Comparison of ENCODE assay signal across 18 cellular contexts in the genomic region with DNA sequence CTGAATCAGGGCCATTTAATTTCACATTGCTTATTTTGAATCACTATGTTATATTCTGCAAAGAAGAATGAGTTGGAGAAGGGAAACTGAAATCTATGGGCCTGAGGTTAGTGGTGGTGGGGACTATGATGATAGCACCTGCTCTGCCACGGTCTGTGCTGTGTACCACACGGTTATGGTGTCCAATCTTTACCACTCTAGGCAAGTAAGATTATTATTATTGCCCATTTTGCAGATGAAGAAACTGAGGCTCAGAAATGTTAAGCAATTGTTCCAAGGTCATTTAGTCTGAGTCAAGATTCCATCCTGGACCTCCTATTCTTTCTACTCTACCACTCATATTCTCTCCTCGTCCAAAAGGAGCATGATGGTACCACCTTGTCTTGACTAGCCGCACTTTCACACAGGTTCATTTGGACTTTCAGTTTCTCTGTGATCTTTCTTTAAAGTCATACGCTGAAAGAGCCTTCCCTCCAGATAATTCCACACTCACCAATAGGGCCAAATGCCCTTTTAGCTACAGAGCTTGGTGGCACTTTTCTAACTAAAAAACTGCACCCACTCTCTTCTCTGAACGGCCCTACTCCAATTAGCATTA. TPM values are rescaled to one million over a fixed set of nuclear protein-coding genes. Genes with fewer than 3 reads are reported as not detected.
A peak's percentile ranks its signal among the peaks of the same experiment; 100 is the strongest.
DNase-seq lines count a peak whose midpoint lies in the region; ATAC-seq, FAIRE-seq and TF ChIP-seq lines count a peak whose summit lies in the region.
"Had no signal": no experiment of that assay in that cellular context is flagged by ENCODE, and none has a peak within 500 bp of the region (broad histone marks: within the 10 kb centered on the region; RNA-seq: fewer than 3 reads in every experiment).

No MANE protein-coding gene starts in this region.

- H2AFZ ChIP-seq in MM.1S (ENCODE audit: low read length): no peak overlapping the region
- H2AFZ ChIP-seq: neural progenitor cell had no signal

- peaks cover 22% of the 10 kb centered on the region for H3K4me1 ChIP-seq in MM.1S (ENCODE audit: low read length)
- H3K4me1 ChIP-seq: HAP-1 had no signal

- no peaks in the 10 kb centered on the region for H3K9me2 ChIP-seq in MM.1S (replicated peaks; ENCODE audit: insufficient read depth, low read length)

- H3K27me3 ChIP-seq in MM.1S (replicated peaks; ENCODE audit: insufficient read depth, low read length): no peaks in the 10 kb centered on the region
- H3K27me3 ChIP-seq: esophagus squamous epithelium, neural progenitor cell had no signal

- H3K27ac ChIP-seq in MM.1S (ENCODE audit: low read length): no peak overlapping the region
- H3K27ac ChIP-seq: neural progenitor cell had no signal

- peak overlapping the region; percentile 87 to 99 for H3K27ac Mint-ChIP-seq in effector memory CD8-positive, alpha-beta T cell
- H3K27ac Mint-ChIP-seq: dendritic cell treated with granulocyte-macrophage colony-stimulating factor and Interleukin-4, amounts not matched to agents 40 ng/mL and 50 ng/mL, for 4 days; neural progenitor cell had no signal

- peaks cover 70 to 90% of the 10 kb centered on the region in 2 donors for H3K4me1 Mint-ChIP-seq in effector memory CD8-positive, alpha-beta T cell (ENCODE audit: low read depth in 2 of 2)

- no peaks in the 10 kb centered on the region for H4K20me1 ChIP-seq in MM.1S (ENCODE audit: insufficient read depth, low read length)

- H3K9me3 Mint-ChIP-seq in effector memory CD8-positive, alpha-beta T cell: no peaks in the 10 kb centered on the region

- no peaks in the 10 kb centered on the region for H3K79me2 ChIP-seq in MM.1S (ENCODE audit: low read length)

- FAIRE-seq in GM12891 (lab: Jason Lieb, UNC): peak; percentile 66
- FAIRE-seq: HTR-8/SVneo had no signal

- H3K4me3 Mint-ChIP-seq in effector memory CD8-positive, alpha-beta T cell: peak overlapping the region; percentile 67 to 74
- H3K4me3 Mint-ChIP-seq: dendritic cell treated with granulocyte-macrophage colony-stimulating factor and Interleukin-4, amounts not matched to agents 40 ng/mL and 50 ng/mL, for 4 days; neural progenitor cell had no signal

- 0 out of 2 replicates have a peak, but pooled peaks cover 6% of the 10 kb centered on the region for H3F3A ChIP-seq in MM.1S (ENCODE audit: insufficient read depth, low read length)

- ATAC-seq in effector memory CD8-positive, alpha-beta T cell (replicated peaks): peak; percentile 8
- ATAC-seq: SK-N-SH treated with all-trans-retinoic acid at 6 μM for 48 hours had no signal

- DNase-seq in GM12891 (ENCODE audit: insufficient read length, low spot score) (no peak), MM.1S (peak; percentile 25), NCI-H146 (lab: John Stamatoyannopoulos, UW) (no peak), SIG-M5 (lab: John Stamatoyannopoulos, UW) (no peak), HuH-7 (ENCODE audit: low spot score) (no peak)
- DNase-seq in effector memory CD8-positive, alpha-beta T cell: no peak
- DNase-seq: anterior cingulate cortex, DND-41, esophagus squamous epithelium, NCI-H1048, NCI-H345 had no signal

- peaks cover 18% of the 10 kb centered on the region for H3K36me3 Mint-ChIP-seq in effector memory CD8-positive, alpha-beta T cell (ENCODE audit: insufficient read depth)
- H3K36me3 Mint-ChIP-seq: neural progenitor cell had no signal

- no peak overlapping the region for H3K4me2 ChIP-seq in MM.1S (ENCODE audit: low read depth, low read length)
- H3K4me2 ChIP-seq: neural progenitor cell had no signal

- no peak overlapping the region for H3K9ac ChIP-seq in MM.1S (ENCODE audit: low read length)
- H3K9ac ChIP-seq: neural progenitor cell had no signal

- H3K36me3 ChIP-seq in MM.1S (replicated peaks; ENCODE audit: insufficient read depth, low read length): no peaks in the 10 kb centered on the region
- H3K36me3 ChIP-seq: esophagus squamous epithelium, HAP-1, neural progenitor cell had no signal

- TF ChIP-seq CTCF in MM.1S (IDR thresholded peaks at IDR 0.05; ENCODE audit: low read length): no peak

- TF ChIP-seq POLR2A in GM12891 (IDR thresholded peaks at IDR 0.05; ENCODE audit: low read depth, low read length): no peak
- peak; percentile 3 for TF ChIP-seq POLR2A in GM19193 (IDR thresholded peaks at IDR 0.05; ENCODE audit: extremely low read depth, insufficient read depth, insufficient read length)

- no peaks in the 10 kb centered on the region for H3K9me3 ChIP-seq in MM.1S (replicated peaks; ENCODE audit: insufficient read depth, low read length)
- H3K9me3 ChIP-seq: esophagus squamous epithelium, HAP-1 had no signal

- no peaks in the 10 kb centered on the region for H3K27me3 Mint-ChIP-seq in effector memory CD8-positive, alpha-beta T cell
- H3K27me3 Mint-ChIP-seq: stimulated activated naive CD8-positive, alpha-beta T cell treated with anti-CD3 and anti-CD28 coated beads, Interleukin-15, amount 100 ng/mL, for 72 hours had no signal

- H3K4me3 ChIP-seq in MM.1S (ENCODE audit: low read length): no peak overlapping the region
- H3K4me3 ChIP-seq: esophagus squamous epithelium, HAP-1, neural progenitor cell had no signal

TF ChIP-seq in GM12891, 5 proteins besides CTCF, POLR2A, EP300 and RAD21:
- TF ChIP-seq POU2F2 (IDR thresholded peaks at IDR 0.05; ENCODE audit: low read depth, low read length) (no peak), POLR2AphosphoS5 (IDR thresholded peaks at IDR 0.05; ENCODE audit: low read depth, low read length) (no peak), TAF1 (IDR thresholded peaks at IDR 0.05; ENCODE audit: low read depth, low read length) (no peak), SPI1 (IDR thresholded peaks at IDR 0.05; ENCODE audit: low read depth, low read length) (no peak), PAX5 (IDR thresholded peaks at IDR 0.05; ENCODE audit: insufficient read depth, low read length, severe bottlenecking) (no peak)

RNA-seq across cellular contexts. Expression of a gene that starts 56.2 kb away (rescaled TPM):
- polyA plus RNA-seq in GM12891 (2012; ENCODE audit: low read depth, missing spikeins): 9.8 TPM
